10 cellular contexts compared by ENCODE assay signal in the genomic region with DNA sequence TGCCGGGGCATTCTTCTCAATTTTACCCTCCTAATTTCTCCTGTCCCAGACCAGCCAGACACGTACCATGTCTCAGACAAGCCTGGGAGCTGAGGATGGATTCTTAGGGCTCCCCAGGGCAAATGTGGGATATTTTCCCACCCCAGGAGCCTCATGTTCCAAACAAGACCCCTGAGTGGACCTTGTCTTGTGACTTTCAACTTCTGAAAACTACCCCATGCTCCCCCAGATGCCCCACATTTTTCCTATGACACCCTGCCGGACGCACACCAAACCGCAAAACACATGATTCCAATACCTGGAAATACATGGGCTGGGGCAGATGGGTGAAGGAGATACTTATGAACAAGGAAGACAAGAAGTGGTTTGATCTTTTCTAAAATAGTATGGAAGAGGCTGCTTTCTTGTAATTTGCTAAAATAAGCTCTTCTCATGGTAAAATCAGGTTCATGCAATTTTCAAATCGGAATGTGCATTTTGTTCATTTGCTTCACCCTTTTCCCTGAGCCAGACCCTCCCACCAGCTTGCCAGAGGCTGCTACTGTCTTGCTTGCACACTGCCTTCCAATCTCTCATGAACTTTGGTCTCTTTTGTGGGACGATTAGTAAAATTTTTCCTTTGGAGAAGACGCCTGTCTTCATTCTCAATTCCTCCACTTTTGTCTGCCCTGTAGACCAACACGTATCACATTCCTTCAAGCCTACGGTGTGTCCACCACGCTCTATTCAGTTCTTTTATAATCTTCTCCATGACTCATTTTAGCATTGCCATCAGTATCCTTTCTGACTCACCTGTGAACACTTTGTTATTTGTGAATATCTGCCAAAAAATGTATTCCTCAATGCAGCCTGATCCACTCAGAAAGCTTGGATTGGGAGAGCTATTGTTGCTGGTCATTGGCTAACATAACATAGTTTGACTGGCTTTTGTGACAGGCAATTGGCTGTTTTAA. TPM values are rescaled to one million over a fixed set of nuclear protein-coding genes. Genes with fewer than 3 reads are reported as not detected.
DNase-seq lines count a peak whose midpoint lies in the region; ATAC-seq and TF ChIP-seq lines count a peak whose summit lies in the region.
"Had no signal": no experiment of that assay in that cellular context is flagged by ENCODE, and none has a peak within 500 bp of the region (broad histone marks: within the 10 kb centered on the region; RNA-seq: fewer than 3 reads in every experiment).

No MANE protein-coding gene starts in this region.

- ATAC-seq in RWPE2 (ENCODE audit: low read depth) (peak; percentile 99), HG03135 (IDR thresholded peaks at IDR 0.05; ENCODE audit: unreplicated experiment) (no peak)

- intact Hi-C loops in Caco-2 (cut with micrococcal nuclease; ENCODE audit: unreplicated experiment) (no loop called here), Calu3 (cut with micrococcal nuclease; ENCODE audit: unreplicated experiment) (no loop called here)

- BruUV-seq in Caco-2 (replicated peaks; lab: Mats Ljungman, UMichigan) (no TSS peak), Calu3 (replicated peaks; lab: Mats Ljungman, UMichigan) (no TSS peak)

- H3K36me3 Mint-ChIP-seq in endothelial cell (ENCODE audit: low read depth, unreplicated experiment) (peaks cover 52% of the 10 kb centered on the region), Caco-2 (ENCODE audit: insufficient read depth, unreplicated experiment) (no peaks in the 10 kb centered on the region), Calu3 (ENCODE audit: insufficient read depth, unreplicated experiment) (no peaks in the 10 kb centered on the region)

- no peak overlapping the region for H3K4me3 ChIP-seq in RWPE2 (ENCODE audit: severe bottlenecking)
- no peak overlapping the region for H3K4me3 ChIP-seq in Caco-2 (ENCODE audit: low read depth, low read length)

- H3K27ac Mint-ChIP-seq in endothelial cell (ENCODE audit: unreplicated experiment) (peak overlapping the region; percentile 50), Caco-2 (ENCODE audit: unreplicated experiment) (no peak overlapping the region), Calu3 (ENCODE audit: unreplicated experiment) (no peak overlapping the region)

- H3K4me3 Mint-ChIP-seq in endothelial cell (ENCODE audit: unreplicated experiment) (peak overlapping the region; percentile 94), Caco-2 (ENCODE audit: unreplicated experiment) (no peak overlapping the region), Calu3 (ENCODE audit: low read depth, unreplicated experiment) (no peak overlapping the region)

- H3K27me3 ChIP-seq in RWPE2 (ENCODE audit: insufficient read depth, poor library complexity, severe bottlenecking) (no peaks in the 10 kb centered on the region), Caco-2 (replicated peaks; ENCODE audit: control insufficient read depth, insufficient read depth, low read length) (peaks cover 1% of the 10 kb centered on the region; the same call in 1 of the 2 replicates)

- H3K9me3 ChIP-seq in RWPE2 (ENCODE audit: severe bottlenecking) (peaks cover 4% of the 10 kb centered on the region), Caco-2 (no peaks in the 10 kb centered on the region)

- peaks cover 4% of the 10 kb centered on the region for H3K9me3 Mint-ChIP-seq in endothelial cell (ENCODE audit: unreplicated experiment)
- H3K9me3 Mint-ChIP-seq in Caco-2 (ENCODE audit: unreplicated experiment), result no peaks in the 10 kb centered on the region
- H3K9me3 Mint-ChIP-seq in Calu3 (ENCODE audit: low read depth, unreplicated experiment), result no peaks in the 10 kb centered on the region

- TF ChIP-seq CTCF in RWPE2 (IDR thresholded peaks at IDR 0.05; ENCODE audit: poor library complexity, severe bottlenecking) (no peak), endothelial cell (IDR thresholded peaks at IDR 0.05; ENCODE audit: unreplicated experiment) (no peak), Caco-2 (IDR thresholded peaks at IDR 0.05; ENCODE audit: insufficient read depth in 1 of 2, low read depth in 1 of 2, low read length in 1 of 2, severe bottlenecking in 1 of 2, unreplicated experiment in 1 of 2) (no peak), Calu3 (IDR thresholded peaks at IDR 0.05; ENCODE audit: unreplicated experiment) (no peak)

- DNase-seq in EL (peak; percentile 4), RWPE2 (ENCODE audit: low spot score) (no peak), endothelial cell (ENCODE audit: low spot score) (no peak), pulmonary artery endothelial cell (ENCODE audit: low read depth, low spot score) (peak; percentile 19), Caco-2 (no peak), Calu3 (no peak), SHP77 treated with DMSO at 0.1 percent for 48 hours (lab: John Stamatoyannopoulos, UW) (no peak)
- DNase-seq: GOT3, mesendoderm had no signal

- CTCF ChIA-PET in Caco-2 (lab: Charles Lee), result interaction anchor here (1.0 kb wide), 1 partner anchor 139 kb away, joined by 3 read pairs; no protein-coding TSS in a partner anchor
- CTCF ChIA-PET in Calu3 (lab: Charles Lee), result interaction anchor here (0.7 to 1.0 kb wide), 3 partner anchors 16 to 21 kb away, joined by 3 read pairs; no protein-coding TSS in a partner anchor

- H3K36me3 ChIP-seq in RWPE2 (ENCODE audit: low read depth) (no peaks in the 10 kb centered on the region), Caco-2 (ENCODE audit: control insufficient read depth, insufficient read depth, low read length) (no peaks in the 10 kb centered on the region)

- H3K27ac ChIP-seq in RWPE2 (ENCODE audit: poor library complexity, severe bottlenecking), result peak overlapping the region; percentile 71

- H3K27me3 Mint-ChIP-seq in endothelial cell (ENCODE audit: unreplicated experiment) (peaks cover 5% of the 10 kb centered on the region), Caco-2 (ENCODE audit: insufficient read depth, unreplicated experiment) (peaks cover 26% of the 10 kb centered on the region), Calu3 (ENCODE audit: unreplicated experiment) (peaks cover 83% of the 10 kb centered on the region)

- POLR2A ChIA-PET in Caco-2 (lab: Charles Lee), result no interaction called here

- H3K4me1 ChIP-seq in RWPE2 (ENCODE audit: insufficient read depth, poor library complexity, severe bottlenecking), result peaks cover 13% of the 10 kb centered on the region
- no peaks in the 10 kb centered on the region for H3K4me1 ChIP-seq in Caco-2

- H3K4me1 Mint-ChIP-seq in endothelial cell (ENCODE audit: unreplicated experiment) (peaks cover 80% of the 10 kb centered on the region), Caco-2 (ENCODE audit: low read depth, unreplicated experiment) (peaks cover 7% of the 10 kb centered on the region), Calu3 (ENCODE audit: low read depth, unreplicated experiment) (no peaks in the 10 kb centered on the region)

RNA-seq across cellular contexts. Expression of a gene that starts 1.1 kb away (rescaled TPM):
- 220 TPM for total RNA-seq in endothelial cell (ENCODE audit: unreplicated experiment)
- total RNA-seq in pulmonary artery endothelial cell, result 2.1 and 4.4 TPM in 2 replicates
- not detected in 2 replicates for total RNA-seq in Caco-2 (2022)
- not detected in 2 replicates for total RNA-seq in Calu3 (2022)

RNA-seq across cellular contexts. Expression of a gene that starts 22.0 kb away (rescaled TPM):
- total RNA-seq in endothelial cell (ENCODE audit: unreplicated experiment) (3.6 TPM), pulmonary artery endothelial cell (11.1 and 13.5 TPM in 2 replicates), Caco-2 (2022) (not detected in 2 replicates), Calu3 (2022) (not detected in 2 replicates)

RNA-seq across cellular contexts. Expression of a gene that starts 52.9 kb away (rescaled TPM):
- total RNA-seq in endothelial cell (ENCODE audit: unreplicated experiment) (1.9 TPM), pulmonary artery endothelial cell (41.5 and 82.2 TPM in 2 replicates), Caco-2 (2022) (not detected in 2 replicates), Calu3 (2022) (3.9 and 4.7 TPM in 2 replicates)

Comparison
In these comparisons a context has a peak if more than half of its experiments do, and no peak if none do; other contexts are left out.
1. DNase-seq: peak in EL (single experiment) and pulmonary artery endothelial cell (single experiment); none in RWPE2 (single experiment), endothelial cell (single experiment), Caco-2 (0 of 2), Calu3 (single experiment) and SHP77 treated with DMSO at 0.1 percent for 48 hours (single experiment).
2. RNA of a gene that starts 1.1 kb away (total RNA-seq): 220 TPM in endothelial cell (single experiment); 2.1 to 4.4 TPM in pulmonary artery endothelial cell, not detected in Caco-2 and not detected in Calu3; every median in the first group is over 10 times any median in the second.